15 cellular contexts compared by ENCODE assay signal in genomic region chr12:80810874-80811273, GRCh38.
DNase-seq lines count a peak whose midpoint lies in the region; ATAC-seq and TF ChIP-seq lines count a peak whose summit lies in the region.
"Had no signal": no experiment of that assay in that cellular context is flagged by ENCODE, and none has a peak within 500 bp of the region (broad histone marks: within the 10 kb centered on the region; RNA-seq: fewer than 3 reads in every experiment).

No MANE protein-coding gene starts in this region.

- no peak overlapping the region for H3K27ac Mint-ChIP-seq in WTC11
- H3K27ac Mint-ChIP-seq: CD4-positive, alpha-beta memory T cell had no signal

- H3F3A ChIP-seq in GM23248 (ENCODE audit: insufficient read depth): no peaks in the 10 kb centered on the region

- H3K36me3 ChIP-seq in GM23248 (ENCODE audit: low read depth) (no peaks in the 10 kb centered on the region), KMS-11 (ENCODE audit: insufficient read depth) (no peaks in the 10 kb centered on the region)
- H3K36me3 ChIP-seq: BE2C had no signal

- H3K4me1 ChIP-seq in GM23248 (ENCODE audit: insufficient read depth) (no peaks in the 10 kb centered on the region), KMS-11 (ENCODE audit: low read depth, poor library complexity, severe bottlenecking) (peaks cover 47% of the 10 kb centered on the region)
- H3K4me1 ChIP-seq: A549, HAP-1 had no signal

- H3K4me3 ChIP-seq in GM23248 (no peak overlapping the region), KMS-11 (IDR thresholded peaks at IDR 0.05; ENCODE audit: insufficient read depth, low read depth, low read length) (no peak overlapping the region)
- H3K4me3 ChIP-seq: A549, HAP-1 had no signal

- H3K9me3 ChIP-seq in GM23248 (ENCODE audit: low read depth): no peaks in the 10 kb centered on the region
- H3K9me3 ChIP-seq: A549, BE2C, HAP-1 had no signal

- no peak overlapping the region for H3K4me3 Mint-ChIP-seq in WTC11
- H3K4me3 Mint-ChIP-seq: CD4-positive, alpha-beta memory T cell had no signal

- H4K20me1 ChIP-seq in GM23248 (ENCODE audit: insufficient read depth) (no peaks in the 10 kb centered on the region), KMS-11 (ENCODE audit: insufficient read depth) (no peaks in the 10 kb centered on the region)

- H3K4me1 Mint-ChIP-seq in WTC11: no peaks in the 10 kb centered on the region
- H3K4me1 Mint-ChIP-seq: CD4-positive, alpha-beta memory T cell had no signal

- POLR2A ChIA-PET in WTC11 (lab: Charles Lee): interaction anchor here (0.7 kb wide), 1 partner anchor 449 kb away, joined by 4 read pairs; no protein-coding TSS in a partner anchor

- in situ Hi-C loops in GM23248 (cut with MboI): no loop called here

- H3K27ac ChIP-seq in GM23248: no peak overlapping the region
- no peak overlapping the region for H3K27ac ChIP-seq in KMS-11
- H3K27ac ChIP-seq: A549, C4-2B had no signal

- no peak for TF ChIP-seq CTCF in KMS-11 (conservative IDR thresholded peaks at IDR 0.05; ENCODE audit: low read depth, low read length)
- TF ChIP-seq CTCF in WTC11 (IDR thresholded peaks at IDR 0.05): no peak

- peak; percentile 4 for DNase-seq in GM23248
- DNase-seq in cerebellar cortex (ENCODE audit: low spot score): peak; percentile 14
- DNase-seq in iris pigment epithelial cell (ENCODE audit: low read depth): peak; percentile 22
- no peak for DNase-seq in WTC11 (ENCODE audit: low spot score)
- no peak for DNase-seq in RKO (ENCODE audit: low spot score)
- DNase-seq: BE2C; CD4-positive, alpha-beta memory T cell; DMS79 treated with DMSO at 0.1 percent for 48 hours; EL; GDM1 had no signal

- no peaks in the 10 kb centered on the region for H3K9me2 ChIP-seq in GM23248 (ENCODE audit: insufficient read depth)

- H3K36me3 Mint-ChIP-seq in WTC11: no peaks in the 10 kb centered on the region
- H3K36me3 Mint-ChIP-seq: CD4-positive, alpha-beta memory T cell had no signal

- H3K9me3 Mint-ChIP-seq in WTC11: no peaks in the 10 kb centered on the region

- 3 to 5% methylated on average over 1 of the region's 1 CpG for WGBS in GM23248 (ENCODE audit: low coverage in 1 of 2, low lambda C conversion rate in 2 of 2, missing lambda C conversion rate in 2 of 2), 2 experiments

- CTCF ChIA-PET in WTC11 (lab: Charles Lee): no interaction called here

- no peaks in the 10 kb centered on the region for H3K27me3 ChIP-seq in GM23248 (replicated peaks; ENCODE audit: insufficient read depth)
- H3K27me3 ChIP-seq in KMS-11 (ENCODE audit: insufficient read depth, low read depth): no peaks in the 10 kb centered on the region
- H3K27me3 ChIP-seq: BE2C had no signal

- ATAC-seq in WTC11: no peak
- ATAC-seq in HG02623 (IDR thresholded peaks at IDR 0.05; ENCODE audit: unreplicated experiment): no peak
- ATAC-seq: A549 had no signal

- H3K27me3 Mint-ChIP-seq in WTC11 (ENCODE audit: low read depth): no peaks in the 10 kb centered on the region
- H3K27me3 Mint-ChIP-seq: CD4-positive, alpha-beta memory T cell had no signal

- no peaks in the 10 kb centered on the region for H3K79me2 ChIP-seq in GM23248 (ENCODE audit: insufficient read depth)
- no peaks in the 10 kb centered on the region for H3K79me2 ChIP-seq in KMS-11 (ENCODE audit: insufficient read depth, low read depth)

- no peak overlapping the region for H3K4me2 ChIP-seq in GM23248 (ENCODE audit: unreplicated experiment)
- peak overlapping the region; percentile 43; the same call in 1 of the 2 replicates for H3K4me2 ChIP-seq in KMS-11
- H3K4me2 ChIP-seq: A549 had no signal

- no peak overlapping the region for H3K9ac ChIP-seq in GM23248
- H3K9ac ChIP-seq in KMS-11: no peak overlapping the region

- H2AFZ ChIP-seq in GM23248: no peak overlapping the region
- no peak overlapping the region for H2AFZ ChIP-seq in KMS-11 (ENCODE audit: low read depth)

TF ChIP-seq in WTC11, 78 proteins besides CTCF, POLR2A, EP300 and RAD21:
- TF ChIP-seq RELA (CRISPR knock-in tag; IDR thresholded peaks at IDR 0.05; ENCODE audit: borderline replicate concordance): no peak
- TF ChIP-seq, protein P1, sequence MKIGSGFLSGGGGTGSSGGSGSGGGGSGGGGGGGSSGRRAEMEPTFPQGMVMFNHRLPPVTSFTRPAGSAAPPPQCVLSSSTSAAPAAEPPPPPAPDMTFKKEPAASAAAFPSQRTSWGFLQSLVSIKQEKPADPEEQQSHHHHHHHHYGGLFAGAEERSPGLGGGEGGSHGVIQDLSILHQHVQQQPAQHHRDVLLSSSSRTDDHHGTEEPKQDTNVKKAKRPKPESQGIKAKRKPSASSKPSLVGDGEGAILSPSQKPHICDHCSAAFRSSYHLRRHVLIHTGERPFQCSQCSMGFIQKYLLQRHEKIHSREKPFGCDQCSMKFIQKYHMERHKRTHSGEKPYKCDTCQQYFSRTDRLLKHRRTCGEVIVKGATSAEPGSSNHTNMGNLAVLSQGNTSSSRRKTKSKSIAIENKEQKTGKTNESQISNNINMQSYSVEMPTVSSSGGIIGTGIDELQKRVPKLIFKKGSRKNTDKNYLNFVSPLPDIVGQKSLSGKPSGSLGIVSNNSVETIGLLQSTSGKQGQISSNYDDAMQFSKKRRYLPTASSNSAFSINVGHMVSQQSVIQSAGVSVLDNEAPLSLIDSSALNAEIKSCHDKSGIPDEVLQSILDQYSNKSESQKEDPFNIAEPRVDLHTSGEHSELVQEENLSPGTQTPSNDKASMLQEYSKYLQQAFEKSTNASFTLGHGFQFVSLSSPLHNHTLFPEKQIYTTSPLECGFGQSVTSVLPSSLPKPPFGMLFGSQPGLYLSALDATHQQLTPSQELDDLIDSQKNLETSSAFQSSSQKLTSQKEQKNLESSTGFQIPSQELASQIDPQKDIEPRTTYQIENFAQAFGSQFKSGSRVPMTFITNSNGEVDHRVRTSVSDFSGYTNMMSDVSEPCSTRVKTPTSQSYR (CRISPR knock-in tag; IDR thresholded peaks at IDR 0.05): no peak
- no peak for TF ChIP-seq MAX (CRISPR knock-in tag; IDR thresholded peaks at IDR 0.05)
- TF ChIP-seq CBFB (CRISPR knock-in tag; IDR thresholded peaks at IDR 0.05; ENCODE audit: low read depth): no peak
- no peak for TF ChIP-seq EMX1 (CRISPR knock-in tag; IDR thresholded peaks at IDR 0.05)
- no peak for TF ChIP-seq ZNF219 (CRISPR knock-in tag; IDR thresholded peaks at IDR 0.05; ENCODE audit: borderline replicate concordance)
- no peak for TF ChIP-seq CREB1 (CRISPR knock-in tag; IDR thresholded peaks at IDR 0.05)
- no peak for TF ChIP-seq ZNF425 (CRISPR knock-in tag; conservative IDR thresholded peaks at IDR 0.05)
- TF ChIP-seq E2F5 (CRISPR knock-in tag; IDR thresholded peaks at IDR 0.05): no peak
- no peak for TF ChIP-seq ZNF138 (CRISPR knock-in tag; conservative IDR thresholded peaks at IDR 0.05)
- TF ChIP-seq PRRX2 (CRISPR knock-in tag; IDR thresholded peaks at IDR 0.05): no peak

Comparison
In these comparisons a context has a peak if more than half of its experiments do, and no peak if none do; other contexts are left out.
1. DNase-seq: peak in GM23248 (single experiment), cerebellar cortex (single experiment) and iris pigment epithelial cell (single experiment); none in WTC11 (single experiment) and RKO (single experiment).